10 cellular contexts compared by ENCODE assay signal in genomic region chr4:188976644-188977115, GRCh38.
DNase-seq lines count a peak whose midpoint lies in the region; ATAC-seq and TF ChIP-seq lines count a peak whose summit lies in the region.
"Had no signal": no experiment of that assay in that cellular context is flagged by ENCODE, and none has a peak within 500 bp of the region (broad histone marks: within the 10 kb centered on the region; RNA-seq: fewer than 3 reads in every experiment).

No MANE protein-coding gene starts in this region.

- H3K9me3 ChIP-seq in MM.1S (replicated peaks; ENCODE audit: insufficient read depth, low read length) (no peaks in the 10 kb centered on the region), T-helper 17 cell (ENCODE audit: control insufficient read depth, low read length, poor library complexity, severe bottlenecking) (peaks cover 4% of the 10 kb centered on the region)

- no peaks in the 10 kb centered on the region for H3K79me2 ChIP-seq in MM.1S (ENCODE audit: low read length)

- no peaks in the 10 kb centered on the region for H4K20me1 ChIP-seq in MM.1S (ENCODE audit: insufficient read depth, low read length)

- peaks cover 55% of the 10 kb centered on the region for H3K4me1 ChIP-seq in MM.1S (ENCODE audit: low read length)

- H3K27me3 Mint-ChIP-seq in T-helper 17 cell: no peaks in the 10 kb centered on the region
- H3K27me3 Mint-ChIP-seq: stimulated activated naive CD8-positive, alpha-beta T cell treated with anti-CD3 and anti-CD28 coated beads, Interleukin-15, amount 100 ng/mL, for 72 hours had no signal

- no peaks in the 10 kb centered on the region for H3K36me3 ChIP-seq in MM.1S (replicated peaks; ENCODE audit: insufficient read depth, low read length)

- DNase-seq in AG10803 (ENCODE audit: low read depth): peak; percentile 59
- DNase-seq in MM.1S: peak; percentile 68
- DNase-seq in islet precursor cell: peak; percentile 62
- no peak for DNase-seq in T-helper 17 cell
- no peak for DNase-seq in MV-4-11 (lab: John Stamatoyannopoulos, UW)
- DNase-seq: mucosa of descending colon; stimulated activated naive CD8-positive, alpha-beta T cell treated with anti-CD3 and anti-CD28 coated beads, Interleukin-15, amount 100 ng/mL, for 72 hours had no signal

- no peaks in the 10 kb centered on the region for H3K4me1 Mint-ChIP-seq in T-helper 17 cell
- H3K4me1 Mint-ChIP-seq: stimulated activated naive CD8-positive, alpha-beta T cell treated with anti-CD3 and anti-CD28 coated beads, Interleukin-15, amount 100 ng/mL, for 72 hours had no signal

- no peaks in the 10 kb centered on the region for H3K36me3 Mint-ChIP-seq in T-helper 17 cell (ENCODE audit: low read depth)

- H3K4me2 ChIP-seq in MM.1S (ENCODE audit: low read depth, low read length): peak overlapping the region; percentile 57; the same call in 1 of the 2 replicates

- peak overlapping the region; percentile 28; the same call in 1 of the 2 replicates for H3K9ac ChIP-seq in MM.1S (ENCODE audit: low read length)

- peaks cover 38% of the 10 kb centered on the region for H3F3A ChIP-seq in MM.1S (ENCODE audit: insufficient read depth, low read length)

- TF ChIP-seq CTCF in AG10803 (conservative IDR thresholded peaks at IDR 0.05; ENCODE audit: low read length) (no peak), MM.1S (IDR thresholded peaks at IDR 0.05; ENCODE audit: low read length) (no peak), WI38 (IDR thresholded peaks at IDR 0.05; ENCODE audit: low read depth, low read length) (no peak)

- H2AFZ ChIP-seq in MM.1S (ENCODE audit: low read length): no peak overlapping the region

- H3K4me3 Mint-ChIP-seq in T-helper 17 cell: no peak overlapping the region
- H3K4me3 Mint-ChIP-seq: stimulated activated naive CD8-positive, alpha-beta T cell treated with anti-CD3 and anti-CD28 coated beads, Interleukin-15, amount 100 ng/mL, for 72 hours had no signal

- H3K4me3 ChIP-seq in AG10803 (ENCODE audit: low read length): no peak overlapping the region
- peak overlapping the region; percentile 6; the same call in 1 of the 2 replicates for H3K4me3 ChIP-seq in MM.1S (ENCODE audit: low read length)
- H3K4me3 ChIP-seq in WI38 (ENCODE audit: low read depth, low read length): peak overlapping the region; percentile 37; the same call in 1 of the 2 replicates
- H3K4me3 ChIP-seq: mucosa of descending colon had no signal

- H3K27ac ChIP-seq in MM.1S (ENCODE audit: low read length): peak overlapping the region; percentile 92

- no peaks in the 10 kb centered on the region for H3K27me3 ChIP-seq in MM.1S (replicated peaks; ENCODE audit: insufficient read depth, low read length)

- no peak overlapping the region for H3K27ac Mint-ChIP-seq in T-helper 17 cell
- H3K27ac Mint-ChIP-seq: stimulated activated naive CD8-positive, alpha-beta T cell treated with anti-CD3 and anti-CD28 coated beads, Interleukin-15, amount 100 ng/mL, for 72 hours had no signal

- ATAC-seq in T-helper 17 cell (no peak), GM21576 (IDR thresholded peaks at IDR 0.05; ENCODE audit: unreplicated experiment) (no peak), HG02852 (IDR thresholded peaks at IDR 0.05; ENCODE audit: unreplicated experiment) (no peak)
- ATAC-seq: mucosa of descending colon; stimulated activated naive CD8-positive, alpha-beta T cell treated with anti-CD3 and anti-CD28 coated beads, Interleukin-15, amount 100 ng/mL, for 72 hours had no signal

- no peaks in the 10 kb centered on the region for H3K9me2 ChIP-seq in MM.1S (replicated peaks; ENCODE audit: insufficient read depth, low read length)

Comparison
In these comparisons a context has a peak if more than half of its experiments do, and no peak if none do; other contexts are left out.
1. DNase-seq: peak in AG10803 (single experiment), MM.1S (single experiment) and islet precursor cell (single experiment); none in T-helper 17 cell (0 of 3) and MV-4-11 (single experiment).